ENCODE assay signal across 9 cellular contexts in the genomic region with DNA sequence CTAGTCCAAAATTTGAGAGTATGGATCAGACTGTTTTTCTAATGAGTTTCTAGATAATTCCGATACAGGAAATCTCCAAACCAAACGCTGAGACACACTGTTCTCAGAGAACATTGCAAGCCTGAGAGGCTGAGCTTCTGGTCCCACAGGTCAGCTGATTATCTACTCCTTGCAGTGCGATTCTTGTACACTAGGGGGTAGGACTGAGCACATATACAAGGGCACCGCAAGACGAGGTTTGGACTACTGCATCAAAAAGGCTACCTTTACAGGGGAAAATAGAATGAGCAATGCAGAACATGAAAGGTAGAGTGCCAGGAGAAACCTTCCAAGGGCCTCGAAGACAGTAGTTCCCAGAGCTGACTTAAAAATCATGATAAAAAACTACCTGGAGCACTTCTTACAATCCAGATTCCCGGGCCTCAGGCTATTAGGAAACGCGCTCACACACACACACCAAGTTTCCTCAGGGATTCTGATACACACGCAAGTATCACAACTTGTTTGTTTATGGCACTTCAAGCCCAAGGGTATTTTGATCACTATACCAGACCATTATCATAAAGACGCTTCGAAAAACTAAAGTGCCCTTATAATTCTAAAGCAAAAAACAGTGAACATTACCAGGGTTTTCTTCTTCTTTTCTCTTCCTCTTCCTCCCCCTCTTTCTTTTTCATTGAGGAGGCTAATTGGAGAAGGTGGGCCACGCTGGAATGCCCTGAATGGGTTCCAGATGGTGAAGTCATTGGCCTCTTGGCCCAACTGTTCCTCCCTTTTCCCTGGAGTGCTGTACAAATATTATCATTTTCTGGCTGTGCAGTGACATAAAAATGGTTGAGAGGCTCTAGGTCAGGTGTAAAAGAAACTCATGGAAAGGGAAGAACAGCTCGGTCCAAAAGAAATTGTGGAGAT.
DNase-seq lines count a peak whose midpoint lies in the region; FAIRE-seq and TF ChIP-seq lines count a peak whose summit lies in the region.
"Had no signal": no experiment of that assay in that cellular context is flagged by ENCODE, and none has a peak within 500 bp of the region (broad histone marks: within the 10 kb centered on the region; RNA-seq: fewer than 3 reads in every experiment).

No MANE protein-coding gene starts in this region.

- no peaks in the 10 kb centered on the region for H3K4me1 ChIP-seq in small intestine (ENCODE audit: control insufficient read depth in 2 of 2, insufficient read depth in 1 of 2, low read depth in 1 of 2, low read length in 1 of 2)

- H3K9me3 ChIP-seq in small intestine (ENCODE audit: control insufficient read depth, low read depth) = no peaks in the 10 kb centered on the region

- no peak overlapping the region for H3K27ac ChIP-seq in small intestine (ENCODE audit: low read depth in 1 of 2, low read length in 1 of 2)
- H3K27ac ChIP-seq: epithelial cell of prostate had no signal

- TF ChIP-seq CTCF in NB4 (IDR thresholded peaks at IDR 0.05; ENCODE audit: low read depth, low read length) (peak; percentile 62), WI38 (IDR thresholded peaks at IDR 0.05; ENCODE audit: low read depth, low read length) (peak; percentile 45), epithelial cell of esophagus (IDR thresholded peaks at IDR 0.05; ENCODE audit: insufficient read depth, low read depth, low read length, missing control alignments) (peak; percentile 53)

- no peaks in the 10 kb centered on the region for H3K36me3 ChIP-seq in small intestine (ENCODE audit: control insufficient read depth in 2 of 2, insufficient read depth in 2 of 2, low read length in 2 of 2)

- WGBS in small intestine, 3 donors = 77 to 84% (median 79%) methylated on average over 14 of the region's 14 CpGs

- H3K4me3 ChIP-seq in NB4 (ENCODE audit: low read depth, low read length) (no peak overlapping the region), WI38 (ENCODE audit: low read depth, low read length) (no peak overlapping the region), epithelial cell of esophagus (ENCODE audit: low read length) (no peak overlapping the region), small intestine (ENCODE audit: low read depth in 1 of 2, low read length in 2 of 2) (no peak overlapping the region)

- FAIRE-seq in small intestine (lab: Jason Lieb, UNC) = no peak
- FAIRE-seq in HTR-8/SVneo (lab: Jason Lieb, UNC) = no peak

- no peak for TF ChIP-seq POLR2A in NB4 (IDR thresholded peaks at IDR 0.05; ENCODE audit: extremely low read depth, insufficient read length)

- DNase-seq in NCI-H526 (lab: John Stamatoyannopoulos, UW) (peak; percentile 9 to 39), NCI-H526 treated with DMSO at 0.1 percent for 48 hours (lab: John Stamatoyannopoulos, UW) (no peak), NB4 (ENCODE audit: low read depth) (peak; percentile 68), epithelial cell of esophagus (ENCODE audit: low read depth) (peak; percentile 71), small intestine (peak; percentile 62), HTR-8/SVneo (ENCODE audit: insufficient read length, low spot score) (no peak), ecto neural progenitor cell (ENCODE audit: low spot score) (no peak)

- no peaks in the 10 kb centered on the region for H3K27me3 ChIP-seq in small intestine (ENCODE audit: control insufficient read depth in 2 of 2, insufficient read depth in 2 of 2, low read length in 2 of 2)

Comparison
In these comparisons a context has a peak if more than half of its experiments do, and no peak if none do; other contexts are left out.
1. DNase-seq: peak in NCI-H526 (2 of 2), NB4 (single experiment), epithelial cell of esophagus (single experiment) and small intestine (single experiment); none in NCI-H526 treated with DMSO at 0.1 percent for 48 hours (single experiment), HTR-8/SVneo (single experiment) and ecto neural progenitor cell (single experiment).
2. Peak in every context shown above with its lines, with median percentiles within 50 percentile points of each other: CTCF ChIP-seq.